ENCODE assay signal across 23 cellular contexts in the genomic region with DNA sequence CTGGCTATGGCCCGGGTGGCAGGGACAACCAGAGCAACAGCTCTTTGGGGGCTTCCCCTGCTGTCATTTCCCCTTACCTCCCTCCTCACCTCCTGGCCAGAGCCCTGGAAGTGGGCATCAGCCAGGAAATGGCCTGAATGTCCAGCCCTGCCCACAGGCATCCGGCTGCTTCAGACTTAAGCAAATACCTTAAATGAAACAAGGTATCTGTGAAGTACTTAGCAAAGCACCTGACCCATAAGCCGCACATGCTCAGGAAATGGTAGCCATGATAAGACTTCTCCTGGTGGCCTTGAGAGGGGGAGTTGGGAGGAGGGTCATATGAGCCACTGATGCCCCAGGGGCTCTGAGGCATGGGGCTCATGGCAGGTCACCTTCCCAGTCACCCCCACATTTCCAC. TPM values are rescaled to one million over a fixed set of nuclear protein-coding genes. Genes with fewer than 3 reads are reported as not detected.
DNase-seq lines count a peak whose midpoint lies in the region; ATAC-seq, FAIRE-seq and TF ChIP-seq lines count a peak whose summit lies in the region.
"Had no signal": no experiment of that assay in that cellular context is flagged by ENCODE, and none has a peak within 500 bp of the region (broad histone marks: within the 10 kb centered on the region; RNA-seq: fewer than 3 reads in every experiment).

No MANE protein-coding gene starts in this region.

- TF ChIP-seq POLR2A in gastrocnemius medialis (IDR thresholded peaks at IDR 0.05) (no peak), GM12892 (IDR thresholded peaks at IDR 0.05; ENCODE audit: low read depth, low read length) (no peak)

- H3K27ac Mint-ChIP-seq in activated CD8-positive, alpha-beta T cell treated with anti-CD3 and anti-CD28 coated beads for 36 hours, result no peak overlapping the region
- no peak overlapping the region for H3K27ac Mint-ChIP-seq in stimulated activated memory B cell treated with anti-CD40 and anti-IgM and Interleukin-4, amounts not matched to agents 10 μg/mL and 1 μg/mL and 100 μg/mL, for 72 hours
- H3K27ac Mint-ChIP-seq: CD4-positive, alpha-beta T cell had no signal

- H2AFZ ChIP-seq in mesenchymal stem cell (ENCODE audit: low read depth, low read length), result no peak overlapping the region
- H2AFZ ChIP-seq: PC-9 had no signal

- no peak for ATAC-seq in Right ventricle myocardium inferior
- peak in 1 of 2 donors; percentile 6 for ATAC-seq in gastrocnemius medialis
- no peak for ATAC-seq in activated CD8-positive, alpha-beta T cell treated with anti-CD3 and anti-CD28 coated beads for 36 hours
- no peak for ATAC-seq in stimulated activated memory B cell treated with anti-CD40 and anti-IgM and Interleukin-4, amounts not matched to agents 10 μg/mL and 1 μg/mL and 100 μg/mL, for 72 hours
- ATAC-seq: A549, GM12878 had no signal

- no peaks in the 10 kb centered on the region for H3K9me3 Mint-ChIP-seq in activated CD8-positive, alpha-beta T cell treated with anti-CD3 and anti-CD28 coated beads for 36 hours
- H3K9me3 Mint-ChIP-seq in stimulated activated memory B cell treated with anti-CD40 and anti-IgM and Interleukin-4, amounts not matched to agents 10 μg/mL and 1 μg/mL and 100 μg/mL, for 72 hours, result no peaks in the 10 kb centered on the region
- H3K9me3 Mint-ChIP-seq: CD4-positive, alpha-beta T cell had no signal

- no peaks in the 10 kb centered on the region for H3K79me1 ChIP-seq in mesenchymal stem cell (replicated peaks; ENCODE audit: low read length, poor library complexity, severe bottlenecking)

- H2BK15ac ChIP-seq in mesenchymal stem cell (ENCODE audit: low read depth, poor library complexity, severe bottlenecking), result no peak overlapping the region

- H3K36me3 Mint-ChIP-seq in activated CD8-positive, alpha-beta T cell treated with anti-CD3 and anti-CD28 coated beads for 36 hours (ENCODE audit: low read depth), result no peaks in the 10 kb centered on the region
- H3K36me3 Mint-ChIP-seq in stimulated activated memory B cell treated with anti-CD40 and anti-IgM and Interleukin-4, amounts not matched to agents 10 μg/mL and 1 μg/mL and 100 μg/mL, for 72 hours, result no peaks in the 10 kb centered on the region

- intact Hi-C loops in Right ventricle myocardium inferior (cut with DNase I), result no loop called here
- intact Hi-C loops in gastrocnemius medialis (cut with DNase I; ENCODE audit: low total_unique reads), result loop anchor here (1.0 to 10.0 kb wide), 4 partner anchors 24 to 793 kb away; a partner anchor contains a TSS
- intact Hi-C loops in activated CD8-positive, alpha-beta T cell treated with anti-CD3 and anti-CD28 coated beads for 36 hours (cut with micrococcal nuclease), result no loop called here

- no peaks in the 10 kb centered on the region for H3K27me3 Mint-ChIP-seq in activated CD8-positive, alpha-beta T cell treated with anti-CD3 and anti-CD28 coated beads for 36 hours
- H3K27me3 Mint-ChIP-seq in stimulated activated memory B cell treated with anti-CD40 and anti-IgM and Interleukin-4, amounts not matched to agents 10 μg/mL and 1 μg/mL and 100 μg/mL, for 72 hours, result peaks cover 68% of the 10 kb centered on the region
- H3K27me3 Mint-ChIP-seq: CD4-positive, alpha-beta T cell had no signal

- peak overlapping the region; percentile 3 for H4K8ac ChIP-seq in mesenchymal stem cell (ENCODE audit: low read length)

- H4K91ac ChIP-seq in mesenchymal stem cell (ENCODE audit: low read length), result no peak overlapping the region

- in situ Hi-C loops in gastrocnemius medialis (cut with MboI; ENCODE audit: low sequenced_read_pairs in 4 of 4), result no loop called here

- no peak for FAIRE-seq in GM12892 (lab: Jason Lieb, UNC)
- FAIRE-seq: A549, GM12878, GM18507 had no signal

- 73% methylated on average over 2 of the region's 3 CpGs for WGBS in mesenchymal stem cell

- H3K9ac ChIP-seq in mesenchymal stem cell (ENCODE audit: low read length), result peak overlapping the region; percentile 26

- no peak overlapping the region for H3K23ac ChIP-seq in mesenchymal stem cell (ENCODE audit: low read length in 2 of 2)

- no peaks in the 10 kb centered on the region for H3K9me3 ChIP-seq in right atrium auricular region
- H3K9me3 ChIP-seq in mesenchymal stem cell (ENCODE audit: control insufficient read depth, low read length), result no peaks in the 10 kb centered on the region
- no peaks in the 10 kb centered on the region for H3K9me3 ChIP-seq in gastrocnemius medialis
- H3K9me3 ChIP-seq: A549 had no signal

- no peak overlapping the region for H2BK5ac ChIP-seq in mesenchymal stem cell (ENCODE audit: low read depth, low read length, poor library complexity, severe bottlenecking)

- POLR2A ChIA-PET in activated CD8-positive, alpha-beta T cell treated with anti-CD3 and anti-CD28 coated beads for 36 hours (lab: Charles Lee), result no interaction called here

- H3K4me1 Mint-ChIP-seq in activated CD8-positive, alpha-beta T cell treated with anti-CD3 and anti-CD28 coated beads for 36 hours (ENCODE audit: low read depth), result no peaks in the 10 kb centered on the region
- H3K4me1 Mint-ChIP-seq in stimulated activated memory B cell treated with anti-CD40 and anti-IgM and Interleukin-4, amounts not matched to agents 10 μg/mL and 1 μg/mL and 100 μg/mL, for 72 hours, result no peaks in the 10 kb centered on the region

- no peak overlapping the region for H3K4me3 Mint-ChIP-seq in activated CD8-positive, alpha-beta T cell treated with anti-CD3 and anti-CD28 coated beads for 36 hours
- H3K4me3 Mint-ChIP-seq in stimulated activated memory B cell treated with anti-CD40 and anti-IgM and Interleukin-4, amounts not matched to agents 10 μg/mL and 1 μg/mL and 100 μg/mL, for 72 hours, result no peak overlapping the region
- H3K4me3 Mint-ChIP-seq: CD4-positive, alpha-beta T cell had no signal

- peaks cover 0 to 31% of the 10 kb centered on the region in 2 donors for H3K4me1 ChIP-seq in right atrium auricular region
- peaks cover 9% of the 10 kb centered on the region for H3K4me1 ChIP-seq in mesenchymal stem cell (ENCODE audit: control insufficient read depth, insufficient read depth, low read depth, low read length)
- peaks cover 51 to 62% of the 10 kb centered on the region in 2 donors for H3K4me1 ChIP-seq in gastrocnemius medialis
- H3K4me1 ChIP-seq: A549 had no signal

- no peak overlapping the region for H2BK120ac ChIP-seq in mesenchymal stem cell (ENCODE audit: low read depth, low read length)

- no peak for DNase-seq in right atrium auricular region (ENCODE audit: low spot score)
- DNase-seq in Right ventricle myocardium inferior (ENCODE audit: missing footprints), result no peak
- DNase-seq in mesenchymal stem cell, result no peak
- DNase-seq in gastrocnemius medialis, result no peak
- no peak for DNase-seq in activated CD8-positive, alpha-beta T cell treated with anti-CD3 and anti-CD28 coated beads for 36 hours
- no peak for DNase-seq in GM12892 (ENCODE audit: insufficient read length)
- no peak for DNase-seq in DMS 273 (lab: John Stamatoyannopoulos, UW; ENCODE audit: unreplicated experiment)
- DNase-seq: CD4-positive, alpha-beta T cell; DMS53; GOT3; KG1; NCI-H1417 treated with DMSO at 0.1 percent for 48 hours; NCI-H187 treated with DMSO at 0.1 percent for 48 hours; NCI-H226; NCI-H524; NCI-H82 had no signal

- H3K27ac ChIP-seq in right atrium auricular region (peak overlapping the region; percentile 73 to 74), mesenchymal stem cell (ENCODE audit: low read length, poor library complexity, severe bottlenecking) (no peak overlapping the region), gastrocnemius medialis (peak overlapping the region; percentile 91 to 100 (median 100))
- H3K27ac ChIP-seq: A549, PC-9, SJCRH30 had no signal

- no peak overlapping the region for H3K4me3 ChIP-seq in right atrium auricular region
- H3K4me3 ChIP-seq in mesenchymal stem cell (ENCODE audit: insufficient read depth in 1 of 2, low read depth in 1 of 2, low read length in 2 of 2), result no peak overlapping the region
- peak overlapping the region in 2 of 4 donors; percentile 59 to 66 for H3K4me3 ChIP-seq in gastrocnemius medialis
- H3K4me3 ChIP-seq: A549, GM12878, PC-9 had no signal

- H3K4ac ChIP-seq in mesenchymal stem cell (ENCODE audit: low read depth in 1 of 2, low read length in 2 of 2), result no peak overlapping the region

- H3K18ac ChIP-seq in mesenchymal stem cell (ENCODE audit: low read depth in 1 of 2, low read length in 2 of 2), result peak overlapping the region; percentile 52 to 61

- H3K14ac ChIP-seq in mesenchymal stem cell (ENCODE audit: low read length in 2 of 2), result no peak overlapping the region

- no peak overlapping the region for H3K4me2 ChIP-seq in mesenchymal stem cell (ENCODE audit: low read length, poor library complexity, severe bottlenecking)
- H3K4me2 ChIP-seq: A549, PC-9 had no signal

- CTCF ChIA-PET in activated CD8-positive, alpha-beta T cell treated with anti-CD3 and anti-CD28 coated beads for 36 hours (lab: Charles Lee), result no interaction called here

- H3K27me3 ChIP-seq in right atrium auricular region (no peaks in the 10 kb centered on the region), mesenchymal stem cell (ENCODE audit: control insufficient read depth in 1 of 2, insufficient read depth in 1 of 2, low read length in 2 of 2) (no peaks in the 10 kb centered on the region), gastrocnemius medialis (no peaks in the 10 kb centered on the region)

- peak overlapping the region in 1 of 2 experiments; percentile 95 for H2BK12ac ChIP-seq in mesenchymal stem cell (ENCODE audit: low read length in 2 of 2)

- H2AK5ac ChIP-seq in mesenchymal stem cell (ENCODE audit: low read length, severe bottlenecking), result no peak overlapping the region

- TF ChIP-seq CTCF in right atrium auricular region (IDR thresholded peaks at IDR 0.05), result no peak
- no peak for TF ChIP-seq CTCF in gastrocnemius medialis (IDR thresholded peaks at IDR 0.05 in 4 of 5, conservative IDR thresholded peaks at IDR 0.05 in 1 of 5)
- no peak for TF ChIP-seq CTCF in activated CD8-positive, alpha-beta T cell treated with anti-CD3 and anti-CD28 coated beads for 36 hours (IDR thresholded peaks at IDR 0.05)

- H3K36me3 ChIP-seq in right atrium auricular region, result no peaks in the 10 kb centered on the region
- peaks cover 0 to 26% of the 10 kb centered on the region in 2 experiments for H3K36me3 ChIP-seq in mesenchymal stem cell (ENCODE audit: control insufficient read depth in 1 of 2, insufficient read depth in 2 of 2, low read depth in 1 of 2, low read length in 2 of 2)
- no peaks in the 10 kb centered on the region for H3K36me3 ChIP-seq in gastrocnemius medialis
- H3K36me3 ChIP-seq: SJCRH30 had no signal

RNA-seq across cellular contexts. Expression of a gene that starts 43.8 kb away (rescaled TPM):
- total RNA-seq in right atrium auricular region, result 10 to 100 TPM in 1 of 2 donors, 1 to 10 TPM in 1; 4.9 to 18.2 TPM
- total RNA-seq in Right ventricle myocardium inferior, result 17.0 TPM
- polyA plus RNA-seq in mesenchymal stem cell (2013, experiment 1 of 2), result 0.65 TPM
- polyA plus RNA-seq in mesenchymal stem cell (2013, experiment 2 of 2), result 0.47 TPM
- 10 to 100 TPM; 32.0 to 78.1 (median 48.6) TPM for total RNA-seq in gastrocnemius medialis
- total RNA-seq in activated CD8-positive, alpha-beta T cell treated with anti-CD3 and anti-CD28 coated beads for 36 hours, result not detected
- not detected for polyA plus RNA-seq in GM12892 (2012; ENCODE audit: missing spikeins)
- polyA plus RNA-seq: GM12878 had no signal

RNA-seq across cellular contexts. Expression of a gene that starts 55.9 kb away (rescaled TPM):
- total RNA-seq in right atrium auricular region (not detected), Right ventricle myocardium inferior (not detected), gastrocnemius medialis (under 1 TPM in 1 of 4 donors, not detected in 3; 0.07 TPM)
- polyA plus RNA-seq in mesenchymal stem cell (2013, experiment 1 of 2), result not detected
- polyA plus RNA-seq in mesenchymal stem cell (2013, experiment 2 of 2), result not detected
- total RNA-seq in activated CD8-positive, alpha-beta T cell treated with anti-CD3 and anti-CD28 coated beads for 36 hours, result not detected
- 0.32 TPM for polyA plus RNA-seq in GM12892 (2012; ENCODE audit: missing spikeins)
- total RNA-seq: CD4-positive, alpha-beta T cell; PC-9; SJCRH30 had no signal
- polyA plus RNA-seq: A549, BJ had no signal

RNA-seq across cellular contexts. Expression of a gene that starts 56.9 kb away (rescaled TPM):
- total RNA-seq in right atrium auricular region (under 1 TPM; 0.30 to 0.83 TPM), Right ventricle myocardium inferior (0.65 TPM), gastrocnemius medialis (not detected)
- 1.6 TPM for polyA plus RNA-seq in mesenchymal stem cell (2013, experiment 1 of 2)
- polyA plus RNA-seq in mesenchymal stem cell (2013, experiment 2 of 2), result 1.5 TPM
- total RNA-seq in activated CD8-positive, alpha-beta T cell treated with anti-CD3 and anti-CD28 coated beads for 36 hours, result not detected
- not detected for polyA plus RNA-seq in GM12892 (2012; ENCODE audit: missing spikeins)
- total RNA-seq: GM12878 had no signal
- polyA plus RNA-seq: GM12878 had no signal

Comparison
In these comparisons a context has a peak if more than half of its experiments do, and no peak if none do; other contexts are left out.
1. RNA of a gene that starts 43.8 kb away (total RNA-seq): 32.0 to 78.1 TPM in gastrocnemius medialis, 4.9 to 18.2 TPM in right atrium auricular region and 17.0 TPM in Right ventricle myocardium inferior (single experiment); not detected in activated CD8-positive, alpha-beta T cell treated with anti-CD3 and anti-CD28 coated beads for 36 hours; every median in the first group is over 4 times any median in the second.